1 cellular context compared by ENCODE assay signal in the genomic region with DNA sequence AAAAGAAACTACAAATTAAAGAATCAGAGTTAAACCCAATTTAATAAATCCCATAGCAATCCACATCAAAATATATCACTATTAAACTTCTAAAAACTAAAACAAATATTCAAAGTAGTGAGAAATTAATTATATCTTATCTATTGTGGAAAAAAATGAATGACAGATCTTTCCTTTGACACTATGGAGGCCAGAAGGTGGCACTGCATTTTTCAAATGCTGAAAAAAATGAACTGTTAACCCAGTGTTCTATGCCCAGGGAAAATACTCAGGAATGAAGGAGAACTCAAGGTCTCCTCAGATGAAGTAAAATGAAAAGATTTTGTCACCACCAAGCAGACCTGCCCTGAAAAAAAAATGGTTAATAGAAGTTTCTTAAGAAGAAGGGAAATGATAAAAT.
TF ChIP-seq lines count a peak whose summit lies in the region.

No MANE protein-coding gene starts in this region.

TF ChIP-seq in endothelial cell of umbilical vein, 7 proteins besides CTCF, POLR2A, EP300 and RAD21:
- TF ChIP-seq FOS (IDR thresholded peaks at IDR 0.05; ENCODE audit: borderline replicate concordance, insufficient read depth, low read length), result no peak
- TF ChIP-seq GATA2 (IDR thresholded peaks at IDR 0.05; ENCODE audit: insufficient read depth, insufficient read length, low read depth, low read length), result no peak
- TF ChIP-seq JUN (IDR thresholded peaks at IDR 0.05; ENCODE audit: borderline replicate concordance, insufficient read depth, insufficient read length, low read depth), result no peak
- TF ChIP-seq, protein P1, sequence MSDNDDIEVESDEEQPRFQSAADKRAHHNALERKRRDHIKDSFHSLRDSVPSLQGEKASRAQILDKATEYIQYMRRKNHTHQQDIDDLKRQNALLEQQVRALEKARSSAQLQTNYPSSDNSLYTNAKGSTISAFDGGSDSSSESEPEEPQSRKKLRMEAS (IDR thresholded peaks at IDR 0.05; ENCODE audit: insufficient read depth, insufficient read length), result no peak
- no peak for TF ChIP-seq EZH2 (IDR thresholded peaks at IDR 0.05; ENCODE audit: borderline replicate concordance, low read depth, low read length, severe bottlenecking)
- TF ChIP-seq MYC (IDR thresholded peaks at IDR 0.05; ENCODE audit: low read depth, low read length), result no peak
- TF ChIP-seq POLR2AphosphoS5 (IDR thresholded peaks at IDR 0.05; ENCODE audit: insufficient read depth, low read depth, low read length), result no peak
TF ChIP-seq in endothelial cell of umbilical vein: peak in this region for 0.
